In genomic region chr13:112107289-112107688, GRCh38 we compare ENCODE assay signal across 25 cellular contexts. TPM values are rescaled to one million over a fixed set of nuclear protein-coding genes. Genes with fewer than 3 reads are reported as not detected.
"Had no signal": no experiment of that assay in that cellular context is flagged by ENCODE, and none has a peak within 500 bp of the region (broad histone marks: within the 10 kb centered on the region; RNA-seq: fewer than 3 reads in every experiment).

No MANE protein-coding gene starts in this region.

- H3K9me3 ChIP-seq: MG63, Peyer's patch had no signal

- H3K4me3 Mint-ChIP-seq: activated CD4-positive, alpha-beta memory T cell treated with anti-CD3 and anti-CD28 coated beads for 36 hours; activated CD4-positive, alpha-beta T cell treated with anti-CD3 and anti-CD28 coated beads, Interleukin-2, amount 10 ng/mL, durations not matched to agents 7 days and 5 days; activated naive CD4-positive, alpha-beta T cell treated with anti-CD3 and anti-CD28 coated beads for 36 hours; activated naive CD8-positive, alpha-beta T cell; activated T-cell treated with anti-CD3 and anti-CD28 coated beads, Interleukin-2, amount 50 U/mL, for 4 hours; activated T-helper 17 cell treated with anti-CD3 and anti-CD28 coated beads, Interleukin-2, amount 50 U/mL, for 72 hours had no signal

- H3K27ac Mint-ChIP-seq: activated CD4-positive, alpha-beta memory T cell treated with anti-CD3 and anti-CD28 coated beads for 36 hours; activated CD4-positive, alpha-beta T cell treated with anti-CD3 and anti-CD28 coated beads, Interleukin-2, amount 10 ng/mL, durations not matched to agents 7 days and 5 days; activated naive CD4-positive, alpha-beta T cell treated with anti-CD3 and anti-CD28 coated beads for 36 hours; activated naive CD8-positive, alpha-beta T cell; activated T-helper 17 cell treated with anti-CD3 and anti-CD28 coated beads, Interleukin-2, amount 50 U/mL, for 72 hours had no signal

- H3K4me1 Mint-ChIP-seq: activated CD4-positive, alpha-beta T cell treated with anti-CD3 and anti-CD28 coated beads, Interleukin-2, amount 10 ng/mL, durations not matched to agents 7 days and 5 days; activated T-helper 17 cell treated with anti-CD3 and anti-CD28 coated beads, Interleukin-2, amount 50 U/mL, for 72 hours had no signal

- H3K36me3 Mint-ChIP-seq: activated CD4-positive, alpha-beta memory T cell treated with anti-CD3 and anti-CD28 coated beads for 36 hours; activated naive CD8-positive, alpha-beta T cell had no signal

- H3K27ac ChIP-seq: Peyer's patch, RWPE1 had no signal

- H3K36me3 ChIP-seq: MG63, Peyer's patch had no signal

- H3K4me3 ChIP-seq: MG63, Peyer's patch had no signal

- ATAC-seq: activated T-cell treated with anti-CD3 and anti-CD28 coated beads, Interleukin-2, amount 50 U/mL, for 4 hours; activated T-helper 17 cell treated with anti-CD3 and anti-CD28 coated beads, Interleukin-2, amount 50 U/mL, for 72 hours had no signal

- H3K9me3 Mint-ChIP-seq: activated CD4-positive, alpha-beta memory T cell treated with anti-CD3 and anti-CD28 coated beads for 36 hours; activated CD4-positive, alpha-beta T cell treated with anti-CD3 and anti-CD28 coated beads, Interleukin-2, amount 10 ng/mL, durations not matched to agents 7 days and 5 days; activated naive CD4-positive, alpha-beta T cell treated with anti-CD3 and anti-CD28 coated beads for 36 hours; activated T-cell treated with anti-CD3 and anti-CD28 coated beads, Interleukin-2, amount 50 U/mL, for 4 hours; activated T-helper 17 cell treated with anti-CD3 and anti-CD28 coated beads, Interleukin-2, amount 50 U/mL, for 72 hours had no signal

- DNase-seq: activated CD4-positive, alpha-beta memory T cell treated with anti-CD3 and anti-CD28 coated beads for 36 hours; activated CD4-positive, alpha-beta T cell treated with anti-CD3 and anti-CD28 coated beads, Interleukin-2, amount 10 ng/mL, durations not matched to agents 7 days and 5 days; activated CD4-positive, CD25-positive, alpha-beta regulatory T cell; activated CD8-positive, alpha-beta memory T cell treated with anti-CD3 and anti-CD28 coated beads for 24 hours; activated gamma-delta T cell; activated naive CD4-positive, alpha-beta T cell treated with anti-CD3 and anti-CD28 coated beads for 36 hours; activated T-cell treated with anti-CD3 and anti-CD28 coated beads, Interleukin-2, amount 50 U/mL, for 4 hours; MG63; MV-4-11; NCI-H1092 treated with DMSO at 0.1 percent for 48 hours; NCI-H1417 treated with DMSO at 0.1 percent for 48 hours; NCI-H1694 treated with DMSO at 0.1 percent for 48 hours; NCI-H2029 treated with DMSO at 0.1 percent for 48 hours; NCI-H345; NCI-H510A treated with DMSO at 0.1 percent for 48 hours; NCI-H69; Peyer's patch; SHP77 treated with DMSO at 0.1 percent for 48 hours; T-helper 2 cell; T1000 had no signal

RNA-seq across cellular contexts. Expression of gene SOX1, which starts 40.3 kb away (rescaled TPM):
- total RNA-seq: activated CD4-positive, alpha-beta memory T cell treated with anti-CD3 and anti-CD28 coated beads for 36 hours; activated CD4-positive, alpha-beta T cell treated with anti-CD3 and anti-CD28 coated beads, Interleukin-2, amount 10 ng/mL, durations not matched to agents 7 days and 5 days; activated naive CD4-positive, alpha-beta T cell treated with anti-CD3 and anti-CD28 coated beads for 36 hours; activated T-helper 17 cell treated with anti-CD3 and anti-CD28 coated beads, Interleukin-2, amount 50 U/mL, for 72 hours; astrocyte; Peyer's patch; SK-MEL-5 had no signal
